ENCODE assay signal across 25 cellular contexts in the genomic region with DNA sequence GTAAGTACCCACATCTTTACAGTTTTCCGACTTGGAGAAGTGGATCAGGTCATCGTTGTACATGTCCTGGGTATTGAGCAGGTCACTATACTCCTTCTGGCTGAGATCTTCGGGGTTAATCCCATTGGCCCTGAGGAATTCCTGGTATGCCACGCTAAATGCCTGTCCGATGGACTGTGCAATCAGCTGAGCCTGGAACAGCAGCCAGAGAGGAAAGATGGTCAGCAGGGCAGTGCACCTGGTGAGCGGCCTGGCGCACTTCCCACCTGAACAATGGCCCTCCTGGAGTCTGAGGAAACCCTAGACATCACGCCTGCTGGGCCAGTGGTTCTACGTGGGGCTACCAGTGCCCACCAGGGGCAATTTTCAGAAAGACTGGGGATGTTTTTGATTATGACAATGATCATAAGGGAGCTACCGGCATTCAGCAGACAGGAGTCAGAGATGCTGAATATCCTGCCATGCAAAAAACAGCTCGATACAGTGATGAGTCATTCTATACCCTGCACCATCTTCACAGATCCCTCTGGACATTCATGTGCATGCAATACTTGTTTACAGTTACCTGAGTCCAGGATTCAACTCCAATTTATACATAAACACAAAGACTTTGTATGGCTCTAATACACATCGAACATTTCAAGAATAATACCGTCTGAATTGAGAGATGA.
A peak's percentile ranks its signal among the peaks of the same experiment; 100 is the strongest.
DNase-seq lines count a peak whose midpoint lies in the region; ATAC-seq and TF ChIP-seq lines count a peak whose summit lies in the region.
"Had no signal": no experiment of that assay in that cellular context is flagged by ENCODE, and none has a peak within 500 bp of the region (broad histone marks: within the 10 kb centered on the region; RNA-seq: fewer than 3 reads in every experiment).

No MANE protein-coding gene starts in this region.

- no peak overlapping the region for H3K4me3 ChIP-seq in H7 (ENCODE audit: insufficient read depth, low read depth, low read length)
- H3K4me3 ChIP-seq in PC-9 = no peak overlapping the region
- no peak overlapping the region for H3K4me3 ChIP-seq in retinal pigment epithelial cell (ENCODE audit: low read length)
- no peak overlapping the region for H3K4me3 ChIP-seq in body of pancreas
- H3K4me3 ChIP-seq: hepatocyte, right lobe of liver had no signal

- H3K4me1 ChIP-seq in PC-9 (replicated peaks; ENCODE audit: insufficient read depth) (no peaks in the 10 kb centered on the region), body of pancreas (no peaks in the 10 kb centered on the region)
- H3K4me1 ChIP-seq: foreskin keratinocyte, right lobe of liver had no signal

- no peaks in the 10 kb centered on the region for H3K9me3 ChIP-seq in PC-9 (ENCODE audit: insufficient read depth, low read depth)
- H3K9me3 ChIP-seq in body of pancreas = no peaks in the 10 kb centered on the region
- H3K9me3 ChIP-seq: right lobe of liver had no signal

- BruUV-seq in PC-9 (replicated peaks; lab: Mats Ljungman, UMichigan) = no TSS peak

- H3K27ac ChIP-seq in PC-9 (no peak overlapping the region), body of pancreas (no peak overlapping the region)
- H3K27ac ChIP-seq: foreskin keratinocyte, hepatocyte, right lobe of liver had no signal

- H3K27me3 ChIP-seq in H7 (ENCODE audit: control insufficient read depth, insufficient read depth, low read length) (no peaks in the 10 kb centered on the region), PC-9 (ENCODE audit: insufficient read depth, low read depth) (no peaks in the 10 kb centered on the region), body of pancreas (no peaks in the 10 kb centered on the region)
- H3K27me3 ChIP-seq: foreskin keratinocyte, hepatocyte, right lobe of liver had no signal

- H2AFZ ChIP-seq in PC-9 = no peak overlapping the region
- H2AFZ ChIP-seq: hepatocyte had no signal

- H3K79me2 ChIP-seq in PC-9 (ENCODE audit: low read depth) = no peaks in the 10 kb centered on the region
- H3K79me2 ChIP-seq: hepatocyte had no signal

- TF ChIP-seq CTCF in PC-9 (conservative IDR thresholded peaks at IDR 0.05) (no peak), retinal pigment epithelial cell (conservative IDR thresholded peaks at IDR 0.05; ENCODE audit: low read depth, low read length) (no peak), body of pancreas (IDR thresholded peaks at IDR 0.05) (no peak)

- H3K4me2 ChIP-seq in PC-9 = no peak overlapping the region
- H3K4me2 ChIP-seq: hepatocyte had no signal

- 79% methylated on average over 13 of the region's 13 CpGs for WGBS in body of pancreas, 2 donors

- DNase-seq in H7 = peak; percentile 30
- peak; percentile 60 to 63 for DNase-seq in PC-9
- peak; percentile 94 for DNase-seq in glomerular visceral epithelial cell (ENCODE audit: extremely low spot score)
- peak; percentile 46 for DNase-seq in retinal pigment epithelial cell (ENCODE audit: low read depth)
- DNase-seq in D341Med (ENCODE audit: low spot score) = no peak
- DNase-seq in left colon = no peak
- no peak for DNase-seq in left lobe of liver (ENCODE audit: low spot score)
- no peak for DNase-seq in body of pancreas
- DNase-seq: activated CD4-positive, alpha-beta T cell treated with anti-CD3 and anti-CD28 coated beads for 36 hours; activated naive CD4-positive, alpha-beta T cell treated with Interleukin-2 at 50 U/mL for 16 hours; activated T-cell treated with anti-CD3 and anti-CD28 coated beads, Interleukin-2, amount 50 U/mL, for 4 hours; AML-193; amniotic stem cell; Calu3; caudate nucleus; foreskin keratinocyte; HFFc6; Karpas-422; NCI-H1048; NCI-H2081 treated with DMSO at 0.1 percent for 48 hours; NCI-H446 treated with DMSO at 0.1 percent for 48 hours; right lobe of liver; stimulated activated CD8-positive, alpha-beta memory T cell treated with anti-CD3 and anti-CD28 coated beads, Interleukin-4, amount 100 ng/mL, for 48 hours had no signal

- POLR2A ChIA-PET in PC-9 (lab: Charles Lee; ENCODE audit: unreplicated experiment) = interaction anchor here (0.6 kb wide), 1 partner anchor 969 kb away, joined by 4 read pairs; no protein-coding TSS in a partner anchor

- H3F3A ChIP-seq in PC-9 (ENCODE audit: insufficient read depth, low read depth) = no peaks in the 10 kb centered on the region

- ATAC-seq in left colon = no peak
- no peak for ATAC-seq in left lobe of liver
- ATAC-seq in body of pancreas = no peak
- ATAC-seq: activated CD4-positive, alpha-beta T cell treated with anti-CD3 and anti-CD28 coated beads for 36 hours; activated T-cell treated with anti-CD3 and anti-CD28 coated beads, Interleukin-2, amount 50 U/mL, for 4 hours; foreskin keratinocyte; Panc1; right lobe of liver had no signal

- no peak for TF ChIP-seq POLR2A in body of pancreas (IDR thresholded peaks at IDR 0.05)

- intact Hi-C loops in PC-9 (cut with micrococcal nuclease; ENCODE audit: unreplicated experiment) (no loop called here), left colon (cut with DNase I, micrococcal nuclease) (no loop called here), body of pancreas (cut with DNase I) (no loop called here)

- no peaks in the 10 kb centered on the region for H3K9me2 ChIP-seq in PC-9 (ENCODE audit: insufficient read depth)

- CTCF ChIA-PET in PC-9 (lab: Charles Lee) = no interaction called here

- H3K36me3 ChIP-seq in H7 (replicated peaks; ENCODE audit: control insufficient read depth, insufficient read depth, low read length) = no peaks in the 10 kb centered on the region
- no peaks in the 10 kb centered on the region for H3K36me3 ChIP-seq in PC-9 (ENCODE audit: low read depth)
- no peaks in the 10 kb centered on the region for H3K36me3 ChIP-seq in body of pancreas (replicated peaks in 1 of 2; ENCODE audit: insufficient read depth in 1 of 2, low read depth in 2 of 2)

- H4K20me1 ChIP-seq in PC-9 (ENCODE audit: insufficient read depth) = no peaks in the 10 kb centered on the region

Comparison
In these comparisons a context has a peak if more than half of its experiments do, and no peak if none do; other contexts are left out.
1. DNase-seq: peak in H7 (single experiment), PC-9 (2 of 2), glomerular visceral epithelial cell (single experiment) and retinal pigment epithelial cell (single experiment); none in D341Med (single experiment), left colon (0 of 2), left lobe of liver (single experiment) and body of pancreas (0 of 4).